ENCODE assay signal across 2 cellular contexts in the genomic region with DNA sequence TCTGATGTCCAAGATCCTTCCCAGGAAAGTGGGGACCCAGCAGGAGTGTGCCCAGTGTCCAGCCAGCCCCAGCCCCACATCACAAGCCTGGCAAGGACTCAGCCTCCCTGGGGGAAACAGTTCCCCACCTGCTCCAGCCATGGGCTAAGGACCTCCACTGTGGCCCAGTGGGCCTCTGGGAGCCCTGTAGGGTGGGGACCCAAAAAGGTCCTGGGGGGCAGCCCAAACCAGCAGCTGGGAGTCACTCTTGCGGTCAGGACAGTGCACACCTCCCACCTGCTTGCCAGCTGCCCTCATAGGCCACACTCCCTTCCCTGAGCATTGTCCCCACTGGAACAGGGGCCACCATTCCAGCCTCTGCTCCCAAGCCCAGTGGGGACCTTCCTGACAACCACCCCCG.
TF ChIP-seq lines count a peak whose summit lies in the region.

No MANE protein-coding gene starts in this region.

TF ChIP-seq in HepG2, 621 proteins besides CTCF, POLR2A, EP300 and RAD21 (continues in another document):
- TF ChIP-seq GZF1 (CRISPR knock-in tag; IDR thresholded peaks at IDR 0.05) (no peak), MIER3 (CRISPR knock-in tag; IDR thresholded peaks at IDR 0.05; ENCODE audit: borderline replicate concordance) (no peak), RFXANK (CRISPR knock-in tag; IDR thresholded peaks at IDR 0.05) (no peak), CHD2 (IDR thresholded peaks at IDR 0.05; ENCODE audit: low read depth, low read length) (no peak), DR1 (CRISPR knock-in tag; IDR thresholded peaks at IDR 0.05) (no peak), NCOR1 (IDR thresholded peaks at IDR 0.05; ENCODE audit: borderline replicate concordance, low read length) (no peak), MBNL3 (CRISPR knock-in tag; conservative IDR thresholded peaks at IDR 0.05) (no peak), ZNF816 (CRISPR knock-in tag; IDR thresholded peaks at IDR 0.05; ENCODE audit: borderline replicate concordance) (no peak), KLF16 (CRISPR knock-in tag; IDR thresholded peaks at IDR 0.05) (no peak), TRIM24 (CRISPR knock-in tag; IDR thresholded peaks at IDR 0.05) (no peak)
- TF ChIP-seq, protein P1, sequence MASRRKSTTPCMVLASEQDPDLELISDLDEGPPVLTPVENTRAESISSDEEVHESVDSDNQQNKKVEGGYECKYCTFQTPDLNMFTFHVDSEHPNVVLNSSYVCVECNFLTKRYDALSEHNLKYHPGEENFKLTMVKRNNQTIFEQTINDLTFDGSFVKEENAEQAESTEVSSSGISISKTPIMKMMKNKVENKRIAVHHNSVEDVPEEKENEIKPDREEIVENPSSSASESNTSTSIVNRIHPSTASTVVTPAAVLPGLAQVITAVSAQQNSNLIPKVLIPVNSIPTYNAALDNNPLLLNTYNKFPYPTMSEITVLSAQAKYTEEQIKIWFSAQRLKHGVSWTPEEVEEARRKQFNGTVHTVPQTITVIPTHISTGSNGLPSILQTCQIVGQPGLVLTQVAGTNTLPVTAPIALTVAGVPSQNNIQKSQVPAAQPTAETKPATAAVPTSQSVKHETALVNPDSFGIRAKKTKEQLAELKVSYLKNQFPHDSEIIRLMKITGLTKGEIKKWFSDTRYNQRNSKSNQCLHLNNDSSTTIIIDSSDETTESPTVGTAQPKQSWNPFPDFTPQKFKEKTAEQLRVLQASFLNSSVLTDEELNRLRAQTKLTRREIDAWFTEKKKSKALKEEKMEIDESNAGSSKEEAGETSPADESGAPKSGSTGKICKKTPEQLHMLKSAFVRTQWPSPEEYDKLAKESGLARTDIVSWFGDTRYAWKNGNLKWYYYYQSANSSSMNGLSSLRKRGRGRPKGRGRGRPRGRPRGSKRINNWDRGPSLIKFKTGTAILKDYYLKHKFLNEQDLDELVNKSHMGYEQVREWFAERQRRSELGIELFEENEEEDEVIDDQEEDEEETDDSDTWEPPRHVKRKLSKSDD (CRISPR knock-in tag; IDR thresholded peaks at IDR 0.05; ENCODE audit: low read depth), result no peak
- TF ChIP-seq, protein P2, sequence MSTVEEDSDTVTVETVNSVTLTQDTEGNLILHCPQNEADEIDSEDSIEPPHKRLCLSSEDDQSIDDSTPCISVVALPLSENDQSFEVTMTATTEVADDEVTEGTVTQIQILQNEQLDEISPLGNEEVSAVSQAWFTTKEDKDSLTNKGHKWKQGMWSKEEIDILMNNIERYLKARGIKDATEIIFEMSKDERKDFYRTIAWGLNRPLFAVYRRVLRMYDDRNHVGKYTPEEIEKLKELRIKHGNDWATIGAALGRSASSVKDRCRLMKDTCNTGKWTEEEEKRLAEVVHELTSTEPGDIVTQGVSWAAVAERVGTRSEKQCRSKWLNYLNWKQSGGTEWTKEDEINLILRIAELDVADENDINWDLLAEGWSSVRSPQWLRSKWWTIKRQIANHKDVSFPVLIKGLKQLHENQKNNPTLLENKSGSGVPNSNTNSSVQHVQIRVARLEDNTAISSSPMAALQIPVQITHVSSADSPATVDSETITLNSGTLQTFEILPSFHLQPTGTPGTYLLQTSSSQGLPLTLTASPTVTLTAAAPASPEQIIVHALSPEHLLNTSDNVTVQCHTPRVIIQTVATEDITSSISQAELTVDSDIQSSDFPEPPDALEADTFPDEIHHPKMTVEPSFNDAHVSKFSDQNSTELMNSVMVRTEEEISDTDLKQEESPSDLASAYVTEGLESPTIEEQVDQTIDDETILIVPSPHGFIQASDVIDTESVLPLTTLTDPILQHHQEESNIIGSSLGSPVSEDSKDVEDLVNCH (CRISPR knock-in tag; IDR thresholded peaks at IDR 0.05), result no peak
- TF ChIP-seq, protein P3, sequence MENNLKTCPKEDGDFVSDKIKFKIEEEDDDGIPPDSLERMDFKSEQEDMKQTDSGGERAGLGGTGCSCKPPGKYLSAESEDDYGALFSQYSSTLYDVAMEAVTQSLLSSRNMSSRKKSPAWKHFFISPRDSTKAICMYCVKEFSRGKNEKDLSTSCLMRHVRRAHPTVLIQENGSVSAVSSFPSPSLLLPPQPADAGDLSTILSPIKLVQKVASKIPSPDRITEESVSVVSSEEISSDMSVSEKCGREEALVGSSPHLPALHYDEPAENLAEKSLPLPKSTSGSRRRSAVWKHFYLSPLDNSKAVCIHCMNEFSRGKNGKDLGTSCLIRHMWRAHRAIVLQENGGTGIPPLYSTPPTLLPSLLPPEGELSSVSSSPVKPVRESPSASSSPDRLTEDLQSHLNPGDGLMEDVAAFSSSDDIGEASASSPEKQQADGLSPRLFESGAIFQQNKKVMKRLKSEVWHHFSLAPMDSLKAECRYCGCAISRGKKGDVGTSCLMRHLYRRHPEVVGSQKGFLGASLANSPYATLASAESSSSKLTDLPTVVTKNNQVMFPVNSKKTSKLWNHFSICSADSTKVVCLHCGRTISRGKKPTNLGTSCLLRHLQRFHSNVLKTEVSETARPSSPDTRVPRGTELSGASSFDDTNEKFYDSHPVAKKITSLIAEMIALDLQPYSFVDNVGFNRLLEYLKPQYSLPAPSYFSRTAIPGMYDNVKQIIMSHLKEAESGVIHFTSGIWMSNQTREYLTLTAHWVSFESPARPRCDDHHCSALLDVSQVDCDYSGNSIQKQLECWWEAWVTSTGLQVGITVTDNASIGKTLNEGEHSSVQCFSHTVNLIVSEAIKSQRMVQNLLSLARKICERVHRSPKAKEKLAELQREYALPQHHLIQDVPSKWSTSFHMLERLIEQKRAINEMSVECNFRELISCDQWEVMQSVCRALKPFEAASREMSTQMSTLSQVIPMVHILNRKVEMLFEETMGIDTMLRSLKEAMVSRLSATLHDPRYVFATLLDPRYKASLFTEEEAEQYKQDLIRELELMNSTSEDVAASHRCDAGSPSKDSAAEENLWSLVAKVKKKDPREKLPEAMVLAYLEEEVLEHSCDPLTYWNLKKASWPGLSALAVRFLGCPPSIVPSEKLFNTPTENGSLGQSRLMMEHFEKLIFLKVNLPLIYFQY (CRISPR knock-in tag; IDR thresholded peaks at IDR 0.05; ENCODE audit: borderline replicate concordance), result no peak
- TF ChIP-seq, protein P4, sequence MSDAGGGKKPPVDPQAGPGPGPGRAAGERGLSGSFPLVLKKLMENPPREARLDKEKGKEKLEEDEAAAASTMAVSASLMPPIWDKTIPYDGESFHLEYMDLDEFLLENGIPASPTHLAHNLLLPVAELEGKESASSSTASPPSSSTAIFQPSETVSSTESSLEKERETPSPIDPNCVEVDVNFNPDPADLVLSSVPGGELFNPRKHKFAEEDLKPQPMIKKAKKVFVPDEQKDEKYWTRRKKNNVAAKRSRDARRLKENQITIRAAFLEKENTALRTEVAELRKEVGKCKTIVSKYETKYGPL (CRISPR knock-in tag; IDR thresholded peaks at IDR 0.05), result no peak
- TF ChIP-seq, protein P5, sequence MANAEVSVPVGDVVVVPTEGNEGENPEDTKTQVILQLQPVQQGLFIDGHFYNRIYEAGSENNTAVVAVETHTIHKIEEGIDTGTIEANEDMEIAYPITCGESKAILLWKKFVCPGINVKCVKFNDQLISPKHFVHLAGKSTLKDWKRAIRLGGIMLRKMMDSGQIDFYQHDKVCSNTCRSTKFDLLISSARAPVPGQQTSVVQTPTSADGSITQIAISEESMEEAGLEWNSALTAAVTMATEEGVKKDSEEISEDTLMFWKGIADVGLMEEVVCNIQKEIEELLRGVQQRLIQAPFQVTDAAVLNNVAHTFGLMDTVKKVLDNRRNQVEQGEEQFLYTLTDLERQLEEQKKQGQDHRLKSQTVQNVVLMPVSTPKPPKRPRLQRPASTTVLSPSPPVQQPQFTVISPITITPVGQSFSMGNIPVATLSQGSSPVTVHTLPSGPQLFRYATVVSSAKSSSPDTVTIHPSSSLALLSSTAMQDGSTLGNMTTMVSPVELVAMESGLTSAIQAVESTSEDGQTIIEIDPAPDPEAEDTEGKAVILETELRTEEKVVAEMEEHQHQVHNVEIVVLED (CRISPR knock-in tag; IDR thresholded peaks at IDR 0.05; ENCODE audit: borderline replicate concordance), result no peak

TF ChIP-seq in neural cell, 6 proteins besides CTCF, POLR2A, EP300 and RAD21:
- TF ChIP-seq TAF1 (IDR thresholded peaks at IDR 0.05; ENCODE audit: low read depth) (no peak), POLR2AphosphoS5 (IDR thresholded peaks at IDR 0.05) (no peak), MXI1 (conservative IDR thresholded peaks at IDR 0.05; ENCODE audit: poor library complexity, severe bottlenecking) (no peak), EZH2 (IDR thresholded peaks at IDR 0.05; ENCODE audit: borderline replicate concordance, insufficient read depth, low read length, poor library complexity, severe bottlenecking) (no peak)
- TF ChIP-seq, protein P6, sequence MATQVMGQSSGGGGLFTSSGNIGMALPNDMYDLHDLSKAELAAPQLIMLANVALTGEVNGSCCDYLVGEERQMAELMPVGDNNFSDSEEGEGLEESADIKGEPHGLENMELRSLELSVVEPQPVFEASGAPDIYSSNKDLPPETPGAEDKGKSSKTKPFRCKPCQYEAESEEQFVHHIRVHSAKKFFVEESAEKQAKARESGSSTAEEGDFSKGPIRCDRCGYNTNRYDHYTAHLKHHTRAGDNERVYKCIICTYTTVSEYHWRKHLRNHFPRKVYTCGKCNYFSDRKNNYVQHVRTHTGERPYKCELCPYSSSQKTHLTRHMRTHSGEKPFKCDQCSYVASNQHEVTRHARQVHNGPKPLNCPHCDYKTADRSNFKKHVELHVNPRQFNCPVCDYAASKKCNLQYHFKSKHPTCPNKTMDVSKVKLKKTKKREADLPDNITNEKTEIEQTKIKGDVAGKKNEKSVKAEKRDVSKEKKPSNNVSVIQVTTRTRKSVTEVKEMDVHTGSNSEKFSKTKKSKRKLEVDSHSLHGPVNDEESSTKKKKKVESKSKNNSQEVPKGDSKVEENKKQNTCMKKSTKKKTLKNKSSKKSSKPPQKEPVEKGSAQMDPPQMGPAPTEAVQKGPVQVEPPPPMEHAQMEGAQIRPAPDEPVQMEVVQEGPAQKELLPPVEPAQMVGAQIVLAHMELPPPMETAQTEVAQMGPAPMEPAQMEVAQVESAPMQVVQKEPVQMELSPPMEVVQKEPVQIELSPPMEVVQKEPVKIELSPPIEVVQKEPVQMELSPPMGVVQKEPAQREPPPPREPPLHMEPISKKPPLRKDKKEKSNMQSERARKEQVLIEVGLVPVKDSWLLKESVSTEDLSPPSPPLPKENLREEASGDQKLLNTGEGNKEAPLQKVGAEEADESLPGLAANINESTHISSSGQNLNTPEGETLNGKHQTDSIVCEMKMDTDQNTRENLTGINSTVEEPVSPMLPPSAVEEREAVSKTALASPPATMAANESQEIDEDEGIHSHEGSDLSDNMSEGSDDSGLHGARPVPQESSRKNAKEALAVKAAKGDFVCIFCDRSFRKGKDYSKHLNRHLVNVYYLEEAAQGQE (IDR thresholded peaks at IDR 0.05; ENCODE audit: borderline replicate concordance), result no peak
